Comparison of ENCODE assay signal across 16 cellular contexts in the genomic region with DNA sequence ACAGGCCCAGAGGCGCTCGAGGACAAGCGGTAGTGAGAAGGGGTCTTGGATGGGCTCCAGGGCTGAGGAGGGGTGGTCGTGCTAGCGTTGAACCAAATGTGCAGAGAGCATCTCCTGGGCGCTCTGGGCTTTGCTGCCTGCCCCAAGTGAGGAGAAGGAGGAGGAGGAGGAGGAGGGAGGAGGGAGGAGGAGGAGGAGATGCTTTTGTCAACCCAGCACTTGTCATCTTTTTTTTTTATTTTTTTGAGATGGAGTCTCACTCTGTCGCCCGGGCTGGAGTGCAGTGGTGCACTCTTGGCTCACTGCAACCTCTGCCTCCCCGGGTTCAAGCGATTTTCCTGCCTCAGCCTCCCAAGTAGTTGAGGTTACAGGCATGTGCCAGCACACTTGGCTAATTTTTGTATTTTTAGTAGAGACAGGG. TPM values are rescaled to one million over a fixed set of nuclear protein-coding genes. Genes with fewer than 3 reads are reported as not detected.
DNase-seq lines count a peak whose midpoint lies in the region; ATAC-seq and TF ChIP-seq lines count a peak whose summit lies in the region.
"Had no signal": no experiment of that assay in that cellular context is flagged by ENCODE, and none has a peak within 500 bp of the region (broad histone marks: within the 10 kb centered on the region; RNA-seq: fewer than 3 reads in every experiment).

No MANE protein-coding gene starts in this region.

- no peak for TF ChIP-seq CTCF in CD8-positive, alpha-beta T cell (IDR thresholded peaks at IDR 0.05)
- TF ChIP-seq CTCF in activated CD8-positive, alpha-beta T cell treated with anti-CD3 and anti-CD28 coated beads for 36 hours (IDR thresholded peaks at IDR 0.05) = no peak
- no peak for TF ChIP-seq CTCF in body of pancreas (IDR thresholded peaks at IDR 0.05)
- no peak for TF ChIP-seq CTCF in osteocyte (IDR thresholded peaks at IDR 0.05)

- H3K27ac Mint-ChIP-seq in CD8-positive, alpha-beta T cell = peak overlapping the region; percentile 77
- H3K27ac Mint-ChIP-seq in activated CD8-positive, alpha-beta T cell treated with anti-CD3 and anti-CD28 coated beads for 36 hours = no peak overlapping the region
- peak overlapping the region in 3 of 10 donors; percentile 72 to 96 (median 95) for H3K27ac Mint-ChIP-seq in naive thymus-derived CD8-positive, alpha-beta T cell
- no peak overlapping the region for H3K27ac Mint-ChIP-seq in osteocyte (ENCODE audit: unreplicated experiment)
- H3K27ac Mint-ChIP-seq in activated naive CD4-positive, alpha-beta T cell treated with anti-CD3 and anti-CD28 coated beads for 36 hours = no peak overlapping the region
- H3K27ac Mint-ChIP-seq: GM23338 had no signal

- 84 to 90% methylated on average over 9 to 10 of the region's 10 CpGs for WGBS in body of pancreas, 2 donors

- H3K36me3 Mint-ChIP-seq in CD8-positive, alpha-beta T cell = no peaks in the 10 kb centered on the region
- H3K36me3 Mint-ChIP-seq in activated CD8-positive, alpha-beta T cell treated with anti-CD3 and anti-CD28 coated beads for 36 hours (ENCODE audit: low read depth) = no peaks in the 10 kb centered on the region
- no peaks in the 10 kb centered on the region for H3K36me3 Mint-ChIP-seq in naive thymus-derived CD8-positive, alpha-beta T cell
- no peaks in the 10 kb centered on the region for H3K36me3 Mint-ChIP-seq in osteocyte (ENCODE audit: unreplicated experiment)
- H3K36me3 Mint-ChIP-seq in activated naive CD4-positive, alpha-beta T cell treated with anti-CD3 and anti-CD28 coated beads for 36 hours (ENCODE audit: low read depth) = no peaks in the 10 kb centered on the region

- H3K4me3 ChIP-seq in CD8-positive, alpha-beta T cell (ENCODE audit: low read depth, low read length) = no peak overlapping the region
- no peak overlapping the region for H3K4me3 ChIP-seq in body of pancreas
- H3K4me3 ChIP-seq: GM23338, PC-9 had no signal

- no peaks in the 10 kb centered on the region for H3K9me3 Mint-ChIP-seq in CD8-positive, alpha-beta T cell
- H3K9me3 Mint-ChIP-seq in activated CD8-positive, alpha-beta T cell treated with anti-CD3 and anti-CD28 coated beads for 36 hours = no peaks in the 10 kb centered on the region
- H3K9me3 Mint-ChIP-seq in naive thymus-derived CD8-positive, alpha-beta T cell = peaks cover 0 to 2% (median 0%) of the 10 kb centered on the region in 9 donors
- no peaks in the 10 kb centered on the region for H3K9me3 Mint-ChIP-seq in osteocyte (ENCODE audit: unreplicated experiment)
- no peaks in the 10 kb centered on the region for H3K9me3 Mint-ChIP-seq in activated naive CD4-positive, alpha-beta T cell treated with anti-CD3 and anti-CD28 coated beads for 36 hours

- POLR2A ChIA-PET in CD8-positive, alpha-beta T cell (lab: Charles Lee) = no interaction called here
- POLR2A ChIA-PET in activated CD8-positive, alpha-beta T cell treated with anti-CD3 and anti-CD28 coated beads for 36 hours (lab: Charles Lee) = no interaction called here
- POLR2A ChIA-PET in naive thymus-derived CD8-positive, alpha-beta T cell (lab: Charles Lee) = no interaction called here

- intact Hi-C loops in CD8-positive, alpha-beta T cell (cut with DNase I, micrococcal nuclease) = no loop called here
- intact Hi-C loops in activated CD8-positive, alpha-beta T cell treated with anti-CD3 and anti-CD28 coated beads for 36 hours (cut with micrococcal nuclease) = no loop called here
- intact Hi-C loops in body of pancreas (cut with DNase I) = no loop called here
- intact Hi-C loops in activated naive CD4-positive, alpha-beta T cell treated with anti-CD3 and anti-CD28 coated beads for 36 hours (cut with micrococcal nuclease) = no loop called here

- no peak for TF ChIP-seq POLR2A in body of pancreas (IDR thresholded peaks at IDR 0.05)

- CTCF ChIA-PET in CD8-positive, alpha-beta T cell (lab: Charles Lee) = no interaction called here
- CTCF ChIA-PET in activated CD8-positive, alpha-beta T cell treated with anti-CD3 and anti-CD28 coated beads for 36 hours (lab: Charles Lee) = no interaction called here
- CTCF ChIA-PET in activated naive CD4-positive, alpha-beta T cell treated with anti-CD3 and anti-CD28 coated beads for 36 hours (lab: Charles Lee) = no interaction called here

- H3K27ac ChIP-seq in CD8-positive, alpha-beta T cell (ENCODE audit: low read depth, low read length) = no peak overlapping the region
- H3K27ac ChIP-seq in body of pancreas = no peak overlapping the region
- H3K27ac ChIP-seq: 22Rv1, PC-9 had no signal

- no peaks in the 10 kb centered on the region for H3K4me1 ChIP-seq in CD8-positive, alpha-beta T cell (ENCODE audit: insufficient read depth, low read length)
- no peaks in the 10 kb centered on the region for H3K4me1 ChIP-seq in body of pancreas

- H3K4me3 Mint-ChIP-seq in CD8-positive, alpha-beta T cell = no peak overlapping the region
- H3K4me3 Mint-ChIP-seq in activated CD8-positive, alpha-beta T cell treated with anti-CD3 and anti-CD28 coated beads for 36 hours = no peak overlapping the region
- peak overlapping the region in 3 of 10 donors; percentile 25 to 65 (median 26) for H3K4me3 Mint-ChIP-seq in naive thymus-derived CD8-positive, alpha-beta T cell
- H3K4me3 Mint-ChIP-seq in osteocyte (ENCODE audit: unreplicated experiment) = no peak overlapping the region
- no peak overlapping the region for H3K4me3 Mint-ChIP-seq in activated naive CD4-positive, alpha-beta T cell treated with anti-CD3 and anti-CD28 coated beads for 36 hours
- H3K4me3 Mint-ChIP-seq: GM23338 had no signal

- ATAC-seq in CD8-positive, alpha-beta T cell = peak; percentile 60
- ATAC-seq in activated CD8-positive, alpha-beta T cell treated with anti-CD3 and anti-CD28 coated beads for 36 hours = peak; percentile 54
- peak; percentile 39 to 70 for ATAC-seq in naive thymus-derived CD8-positive, alpha-beta T cell
- no peak for ATAC-seq in body of pancreas
- ATAC-seq: GM23338 had no signal

- no peaks in the 10 kb centered on the region for H3K9me3 ChIP-seq in CD8-positive, alpha-beta T cell (ENCODE audit: low read length)
- H3K9me3 ChIP-seq in body of pancreas = no peaks in the 10 kb centered on the region

- H3K27me3 Mint-ChIP-seq in CD8-positive, alpha-beta T cell (ENCODE audit: low read depth) = no peaks in the 10 kb centered on the region
- H3K27me3 Mint-ChIP-seq in activated CD8-positive, alpha-beta T cell treated with anti-CD3 and anti-CD28 coated beads for 36 hours = no peaks in the 10 kb centered on the region
- H3K27me3 Mint-ChIP-seq in naive thymus-derived CD8-positive, alpha-beta T cell = no peaks in the 10 kb centered on the region
- no peaks in the 10 kb centered on the region for H3K27me3 Mint-ChIP-seq in osteocyte (ENCODE audit: unreplicated experiment)
- H3K27me3 Mint-ChIP-seq in activated naive CD4-positive, alpha-beta T cell treated with anti-CD3 and anti-CD28 coated beads for 36 hours (ENCODE audit: low read depth) = no peaks in the 10 kb centered on the region

- no peaks in the 10 kb centered on the region for H3K4me1 Mint-ChIP-seq in CD8-positive, alpha-beta T cell (ENCODE audit: low read depth)
- H3K4me1 Mint-ChIP-seq in activated CD8-positive, alpha-beta T cell treated with anti-CD3 and anti-CD28 coated beads for 36 hours (ENCODE audit: low read depth) = no peaks in the 10 kb centered on the region
- H3K4me1 Mint-ChIP-seq in naive thymus-derived CD8-positive, alpha-beta T cell = peaks cover 0 to 15% (median 6%) of the 10 kb centered on the region in 4 donors
- peaks cover 3% of the 10 kb centered on the region for H3K4me1 Mint-ChIP-seq in osteocyte (ENCODE audit: unreplicated experiment)
- H3K4me1 Mint-ChIP-seq in activated naive CD4-positive, alpha-beta T cell treated with anti-CD3 and anti-CD28 coated beads for 36 hours (ENCODE audit: low read depth) = no peaks in the 10 kb centered on the region

- H3K27me3 ChIP-seq in CD8-positive, alpha-beta T cell (ENCODE audit: insufficient read depth, low read length) = no peaks in the 10 kb centered on the region
- H3K27me3 ChIP-seq in body of pancreas = no peaks in the 10 kb centered on the region

- peak; percentile 30 for DNase-seq in NCI-H82 (lab: John Stamatoyannopoulos, UW)
- DNase-seq in NCI-H82 treated with DMSO at 0.1 percent for 48 hours (lab: John Stamatoyannopoulos, UW; ENCODE audit: unreplicated experiment) = no peak
- DNase-seq in CD8-positive, alpha-beta T cell = no peak
- DNase-seq in activated CD8-positive, alpha-beta T cell treated with anti-CD3 and anti-CD28 coated beads for 36 hours = peak; percentile 28
- DNase-seq in naive thymus-derived CD8-positive, alpha-beta T cell = peak in 4 of 10 donors; percentile 16 to 62 (median 42)
- DNase-seq in body of pancreas = no peak
- no peak for DNase-seq in osteocyte (ENCODE audit: extremely low spot score, unreplicated experiment)
- no peak for DNase-seq in activated naive CD4-positive, alpha-beta T cell treated with anti-CD3 and anti-CD28 coated beads for 36 hours
- DNase-seq: COR-L47, NCI-H1092 treated with DMSO at 0.1 percent for 48 hours, NCI-H1694 treated with DMSO at 0.1 percent for 48 hours, NCI-H345, NCI-H69, PC-9 had no signal

- no peaks in the 10 kb centered on the region for H3K36me3 ChIP-seq in CD8-positive, alpha-beta T cell (ENCODE audit: insufficient read depth, low read length)
- no peaks in the 10 kb centered on the region for H3K36me3 ChIP-seq in body of pancreas (replicated peaks in 1 of 2; ENCODE audit: insufficient read depth in 1 of 2, low read depth in 2 of 2)

RNA-seq across cellular contexts. Expression of a gene that starts 59.8 kb away (rescaled TPM):
- 10 to 100 TPM; 34.6 to 36.3 TPM for total RNA-seq in CD8-positive, alpha-beta T cell
- 10 to 100 TPM; 42.1 to 43.3 TPM for total RNA-seq in activated CD8-positive, alpha-beta T cell treated with anti-CD3 and anti-CD28 coated beads for 36 hours
- total RNA-seq in naive thymus-derived CD8-positive, alpha-beta T cell = 10 to 100 TPM; 72.5 to 73.4 TPM
- polyA plus RNA-seq in naive thymus-derived CD8-positive, alpha-beta T cell = 10 to 100 TPM; 24.3 to 46.6 (median 32.7) TPM
- total RNA-seq in body of pancreas = 10 to 100 TPM; 17.1 to 30.4 TPM
- 52.7 and 53.0 TPM in 2 replicates for total RNA-seq in osteocyte
- 10 to 100 TPM; 69.0 to 73.1 TPM for total RNA-seq in activated naive CD4-positive, alpha-beta T cell treated with anti-CD3 and anti-CD28 coated beads for 36 hours

Comparison
In these comparisons a context has a peak if more than half of its experiments do, and no peak if none do; other contexts are left out.
1. DNase-seq: peak in NCI-H82 (single experiment) and activated CD8-positive, alpha-beta T cell treated with anti-CD3 and anti-CD28 coated beads for 36 hours (single experiment); none in NCI-H82 treated with DMSO at 0.1 percent for 48 hours (single experiment), CD8-positive, alpha-beta T cell (0 of 7), body of pancreas (0 of 4), osteocyte (single experiment) and activated naive CD4-positive, alpha-beta T cell treated with anti-CD3 and anti-CD28 coated beads for 36 hours (single experiment).